Comparison of ENCODE assay signal across 32 cellular contexts in the genomic region with DNA sequence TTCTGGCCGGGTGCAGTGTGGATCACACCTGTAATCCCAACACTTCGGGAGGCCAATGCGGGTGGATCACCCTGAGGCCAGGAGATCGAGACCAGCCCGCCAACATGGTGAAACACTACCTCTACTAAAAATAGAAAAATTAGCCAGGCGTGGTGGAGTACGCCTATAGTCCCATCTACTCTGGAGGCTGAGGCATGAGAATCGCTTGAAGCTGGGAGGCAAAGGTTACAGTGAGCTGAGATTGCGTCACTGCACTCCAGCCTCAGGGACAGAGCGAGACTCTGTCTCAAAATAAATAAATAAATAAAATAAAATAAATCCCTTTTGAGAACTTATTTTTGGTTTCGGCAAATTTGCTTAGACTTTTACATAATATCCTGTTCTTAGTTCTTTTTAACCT. TPM values are rescaled to one million over a fixed set of nuclear protein-coding genes. Genes with fewer than 3 reads are reported as not detected.
"Had no signal": no experiment of that assay in that cellular context is flagged by ENCODE, and none has a peak within 500 bp of the region (broad histone marks: within the 10 kb centered on the region; RNA-seq: fewer than 3 reads in every experiment).

No MANE protein-coding gene starts in this region.

- H3K27me3 ChIP-seq: dorsolateral prefrontal cortex, esophagus squamous epithelium, gastrocnemius medialis, left lung had no signal

- FAIRE-seq: colon, endometrium, islet of Langerhans, keratinocyte had no signal

- H3K36me3 ChIP-seq: esophagus squamous epithelium, gastrocnemius medialis, heart right ventricle, left lung, lower lobe of right lung had no signal

- H3K4me3 Mint-ChIP-seq: mesothelial cell of epicardium had no signal

- H3K27ac Mint-ChIP-seq: mesothelial cell of epicardium had no signal

- H3K4me3 ChIP-seq: coronary artery, dorsolateral prefrontal cortex, esophagus squamous epithelium, gastrocnemius medialis, heart right ventricle, left lung, lower lobe of right lung, mucosa of descending colon had no signal

- H3K4me1 ChIP-seq: esophagus squamous epithelium, gastrocnemius medialis, heart right ventricle, left lung, lower lobe of right lung had no signal

- DNase-seq: dermis blood vessel endothelial cell; dorsolateral prefrontal cortex; effector CD4-positive, alpha-beta T cell; effector memory CD4-positive, alpha-beta T cell; erythroblast; esophagus squamous epithelium; foreskin fibroblast; foreskin melanocyte; gastrocnemius medialis; glutamatergic neuron; head of caudate nucleus; heart right ventricle; hippocampal formation; left cardiac atrium; left lung; left ventricle myocardium superior; lower lobe of right lung; mesenchymal stem cell; mucosa of descending colon had no signal

- H3K4me1 Mint-ChIP-seq: mesothelial cell of epicardium had no signal

- H3K9me3 ChIP-seq: esophagus squamous epithelium, gastrocnemius medialis, lower lobe of right lung, mucosa of descending colon had no signal

- H3K27ac ChIP-seq: coronary artery, dorsolateral prefrontal cortex, epithelial cell of prostate, esophagus squamous epithelium, gastrocnemius medialis, heart right ventricle, left lung, lower lobe of right lung had no signal

- ATAC-seq: esophagus mucosa, gastrocnemius medialis, heart right ventricle, left cardiac atrium, left lung, left ventricle myocardium superior, lower lobe of right lung, mucosa of descending colon had no signal

RNA-seq across cellular contexts. Expression of a gene that starts 31.3 kb away (rescaled TPM):
- total RNA-seq: dermis blood vessel endothelial cell, gastrocnemius medialis, glomerular endothelial cell, heart right ventricle, left cardiac atrium, left ventricle myocardium superior, mesenteric fat pad, mucosa of descending colon had no signal
- polyA plus RNA-seq: heart right ventricle had no signal

RNA-seq across cellular contexts. Expression of a gene that starts 31.5 kb away (rescaled TPM):
- total RNA-seq: dermis blood vessel endothelial cell, dorsolateral prefrontal cortex, esophagus mucosa, gastrocnemius medialis, glomerular endothelial cell, heart right ventricle, kidney epithelial cell, left cardiac atrium, left ventricle myocardium superior, lung microvascular endothelial cell, mesenteric fat pad, mesothelial cell of epicardium, mucosa of descending colon, myocyte had no signal
- polyA plus RNA-seq: heart right ventricle, keratinocyte had no signal
